ENCODE assay signal across 13 cellular contexts in the genomic region with DNA sequence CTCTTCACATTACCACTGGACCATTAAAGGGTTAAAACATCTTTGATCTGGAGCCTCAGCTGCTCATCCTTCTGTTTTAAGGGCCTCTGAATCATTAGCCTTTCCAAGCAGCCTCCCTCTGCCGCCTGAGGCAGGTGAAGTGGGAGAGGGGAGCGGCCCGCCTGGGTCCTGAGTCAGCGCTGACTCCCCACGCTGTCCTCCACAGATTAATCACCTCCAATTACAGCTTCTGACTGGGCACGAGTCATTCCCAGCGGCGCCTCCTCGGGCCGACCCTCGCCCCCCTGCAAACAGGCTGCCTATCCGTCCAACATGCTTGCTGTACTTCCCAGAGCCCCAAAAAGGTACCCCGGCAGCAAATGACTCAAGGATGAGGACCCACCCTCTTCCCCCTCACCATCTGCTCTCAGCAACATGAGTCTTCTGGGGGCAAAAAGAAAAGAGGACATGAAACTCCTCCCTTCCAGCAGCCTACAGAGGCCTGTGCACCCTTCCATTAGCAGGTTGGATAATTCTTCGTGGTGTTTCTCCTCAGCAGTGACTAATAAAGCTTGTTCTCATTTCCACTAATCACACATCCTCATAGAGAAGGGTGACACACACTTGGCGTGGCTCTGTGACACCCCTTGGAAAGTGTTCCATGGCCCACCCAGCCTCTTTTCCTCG. TPM values are rescaled to one million over a fixed set of nuclear protein-coding genes. Genes with fewer than 3 reads are reported as not detected.
A peak's percentile ranks its signal among the peaks of the same experiment; 100 is the strongest.
DNase-seq lines count a peak whose midpoint lies in the region; ATAC-seq lines count a peak whose summit lies in the region.
"Had no signal": no experiment of that assay in that cellular context is flagged by ENCODE, and none has a peak within 500 bp of the region (broad histone marks: within the 10 kb centered on the region; RNA-seq: fewer than 3 reads in every experiment).

No MANE protein-coding gene starts in this region.

- peaks cover 34% of the 10 kb centered on the region for H3K4me1 Mint-ChIP-seq in activated naive CD4-positive, alpha-beta T cell treated with anti-CD3 and anti-CD28 coated beads, Interleukin-2, amount 10 ng/mL, durations not matched to agents 7 days and 5 days

- no peak overlapping the region for H3K4me2 ChIP-seq in mesendoderm (ENCODE audit: low read length)
- H3K4me2 ChIP-seq: BLaER1 had no signal

- H3K36me3 Mint-ChIP-seq in activated naive CD4-positive, alpha-beta T cell treated with anti-CD3 and anti-CD28 coated beads, Interleukin-2, amount 50 U/mL, for 72 hours, result no peaks in the 10 kb centered on the region
- H3K36me3 Mint-ChIP-seq in activated naive CD4-positive, alpha-beta T cell treated with anti-CD3 and anti-CD28 coated beads, Interleukin-2, amount 10 ng/mL, durations not matched to agents 7 days and 5 days, result no peaks in the 10 kb centered on the region

- H3K79me2 ChIP-seq in mesendoderm (ENCODE audit: control insufficient read depth, insufficient read depth, low read length), result no peaks in the 10 kb centered on the region

- H3K4me3 ChIP-seq in mesendoderm (ENCODE audit: low read length), result no peak overlapping the region
- H3K4me3 ChIP-seq: BLaER1, stomach had no signal

- H3K23ac ChIP-seq in mesendoderm (ENCODE audit: low read length), result no peak overlapping the region

- H3K27ac ChIP-seq in mesendoderm (ENCODE audit: low read depth, low read length), result no peak overlapping the region
- H3K27ac ChIP-seq: BLaER1, stomach had no signal

- H2AK5ac ChIP-seq in mesendoderm (ENCODE audit: low read length), result no peak overlapping the region

- no peak overlapping the region for H3K56ac ChIP-seq in mesendoderm (ENCODE audit: low read length)

- H3K27ac Mint-ChIP-seq in activated naive CD4-positive, alpha-beta T cell treated with anti-CD3 and anti-CD28 coated beads, Interleukin-2, amount 50 U/mL, for 72 hours, result no peak overlapping the region
- no peak overlapping the region for H3K27ac Mint-ChIP-seq in activated naive CD4-positive, alpha-beta T cell treated with anti-CD3 and anti-CD28 coated beads, Interleukin-2, amount 10 ng/mL, durations not matched to agents 7 days and 5 days

- CTCF ChIA-PET in activated naive CD4-positive, alpha-beta T cell treated with anti-CD3 and anti-CD28 coated beads, Interleukin-2, amount 10 ng/mL, durations not matched to agents 7 days and 5 days (lab: Charles Lee), result no interaction called here

- H3K18ac ChIP-seq in mesendoderm (ENCODE audit: low read length), result no peak overlapping the region

- H3K9me3 Mint-ChIP-seq in activated naive CD4-positive, alpha-beta T cell treated with anti-CD3 and anti-CD28 coated beads, Interleukin-2, amount 50 U/mL, for 72 hours, result no peaks in the 10 kb centered on the region
- H3K9me3 Mint-ChIP-seq in activated naive CD4-positive, alpha-beta T cell treated with anti-CD3 and anti-CD28 coated beads, Interleukin-2, amount 10 ng/mL, durations not matched to agents 7 days and 5 days, result no peaks in the 10 kb centered on the region
- H3K9me3 Mint-ChIP-seq: central memory CD8-positive, alpha-beta T cell had no signal

- DNase-seq in activated naive CD4-positive, alpha-beta T cell treated with anti-CD3 and anti-CD28 coated beads, Interleukin-2, amount 50 U/mL, for 72 hours (ENCODE audit: low spot score in 2 of 2), result peak in 1 of 2 donors; percentile 27
- DNase-seq in activated naive CD4-positive, alpha-beta T cell treated with anti-CD3 and anti-CD28 coated beads, Interleukin-2, amount 10 ng/mL, durations not matched to agents 7 days and 5 days, result no peak
- peak; percentile 58 for DNase-seq in NCI-H2171 treated with DMSO at 0.1 percent for 48 hours (lab: John Stamatoyannopoulos, UW)
- peak; percentile 85 for DNase-seq in islet precursor cell
- peak; percentile 10 for DNase-seq in stromal cell of bone marrow (ENCODE audit: low read depth)
- DNase-seq in mesendoderm, result no peak
- DNase-seq in Kasumi-1 (lab: John Stamatoyannopoulos, UW), result no peak
- DNase-seq: NCI-H1048, stomach, T-helper 2 cell had no signal

- peaks cover 2% of the 10 kb centered on the region for H3K4me1 ChIP-seq in mesendoderm (ENCODE audit: control insufficient read depth, low read depth, low read length)
- H3K4me1 ChIP-seq: stomach had no signal

- H3K27me3 ChIP-seq in mesendoderm (ENCODE audit: insufficient read depth, low read length, poor library complexity), result no peaks in the 10 kb centered on the region
- H3K27me3 ChIP-seq: BLaER1 had no signal

- no peaks in the 10 kb centered on the region for H3K79me1 ChIP-seq in mesendoderm (ENCODE audit: low read length)

- H3K36me3 ChIP-seq in mesendoderm (ENCODE audit: control insufficient read depth, insufficient read depth, low read length), result no peaks in the 10 kb centered on the region
- H3K36me3 ChIP-seq: BLaER1, stomach had no signal

- H2BK5ac ChIP-seq in mesendoderm (ENCODE audit: low read length), result no peak overlapping the region

- H4K8ac ChIP-seq in mesendoderm (ENCODE audit: low read depth, low read length), result no peak overlapping the region

- H3K27me3 Mint-ChIP-seq in activated naive CD4-positive, alpha-beta T cell treated with anti-CD3 and anti-CD28 coated beads, Interleukin-2, amount 10 ng/mL, durations not matched to agents 7 days and 5 days, result peaks cover 46% of the 10 kb centered on the region

- H4K5ac ChIP-seq in mesendoderm (ENCODE audit: low read length), result no peak overlapping the region

- no peak overlapping the region for H3K4me3 Mint-ChIP-seq in activated naive CD4-positive, alpha-beta T cell treated with anti-CD3 and anti-CD28 coated beads, Interleukin-2, amount 10 ng/mL, durations not matched to agents 7 days and 5 days
- H3K4me3 Mint-ChIP-seq: central memory CD8-positive, alpha-beta T cell had no signal

- H3K9ac ChIP-seq in mesendoderm (ENCODE audit: low read length), result no peak overlapping the region
- H3K9ac ChIP-seq: BLaER1 had no signal

- H3K4ac ChIP-seq in mesendoderm (ENCODE audit: low read depth, low read length), result no peak overlapping the region

- ATAC-seq in activated naive CD4-positive, alpha-beta T cell treated with anti-CD3 and anti-CD28 coated beads, Interleukin-2, amount 50 U/mL, for 72 hours, result peak; percentile 73 to 89
- ATAC-seq in GM18511 (IDR thresholded peaks at IDR 0.05; ENCODE audit: unreplicated experiment), result no peak

- no CpG with 5 or more reads among the region's 16 CpGs for WGBS in mesendoderm (ENCODE audit: extremely low coverage, insufficient coverage, low lambda C conversion rate)

- H2BK15ac ChIP-seq in mesendoderm (replicated peaks; ENCODE audit: low read depth), result no peak overlapping the region

- no peak overlapping the region for H2BK120ac ChIP-seq in mesendoderm (ENCODE audit: low read depth, low read length)

RNA-seq across cellular contexts. Expression of a gene that starts 44.3 kb away (rescaled TPM):
- 10 to 100 TPM in 1 of 2 donors, under 1 TPM in 1; 0.98 to 17.7 TPM for total RNA-seq in activated naive CD4-positive, alpha-beta T cell treated with anti-CD3 and anti-CD28 coated beads, Interleukin-2, amount 50 U/mL, for 72 hours
- polyA plus RNA-seq in mesendoderm (2013, experiment 1 of 2), result 21.5 TPM
- 21.3 TPM for polyA plus RNA-seq in mesendoderm (2013, experiment 2 of 2)

Comparison
In these comparisons a context has a peak if more than half of its experiments do, and no peak if none do; other contexts are left out.
1. DNase-seq: peak in NCI-H2171 treated with DMSO at 0.1 percent for 48 hours (single experiment), islet precursor cell (single experiment) and stromal cell of bone marrow (single experiment); none in activated naive CD4-positive, alpha-beta T cell treated with anti-CD3 and anti-CD28 coated beads, Interleukin-2, amount 10 ng/mL, durations not matched to agents 7 days and 5 days (single experiment), mesendoderm (single experiment) and Kasumi-1 (0 of 2).